8 cellular contexts compared by ENCODE assay signal in genomic region chr19:16328824-16329482, GRCh38. TPM values are rescaled to one million over a fixed set of nuclear protein-coding genes. Genes with fewer than 3 reads are reported as not detected.
A peak's percentile ranks its signal among the peaks of the same experiment; 100 is the strongest.
DNase-seq lines count a peak whose midpoint lies in the region; ATAC-seq and TF ChIP-seq lines count a peak whose summit lies in the region.

No MANE protein-coding gene starts in this region.

- intact Hi-C loops in sciatic nerve (cut with DNase I), result loop anchor here (10.0 kb wide), 1 partner anchor 74 kb away; no protein-coding TSS in a partner anchor

- ATAC-seq in SK-N-SH treated with all-trans-retinoic acid at 6 μM for 48 hours, result 0 out of 3 replicates have a peak, but pooled peaks have one; percentile 1
- ATAC-seq in sciatic nerve, result peak; percentile 17
- no peak for ATAC-seq in GM21723 (IDR thresholded peaks at IDR 0.05; ENCODE audit: unreplicated experiment)
- no peak for ATAC-seq in GM19351 (IDR thresholded peaks at IDR 0.05; ENCODE audit: unreplicated experiment)

- TF ChIP-seq CTCF in GM12872 (IDR thresholded peaks at IDR 0.05; ENCODE audit: insufficient read depth, low read depth, low read length), result peak; percentile 24; the same call in 1 of the 3 replicates

- no peak for DNase-seq in sciatic nerve (ENCODE audit: low spot score)
- no peak for DNase-seq in NCI-H446 (lab: John Stamatoyannopoulos, UW)
- no peak for DNase-seq in NCI-H524 treated with DMSO at 0.1 percent for 48 hours (lab: John Stamatoyannopoulos, UW)

- H3K27ac ChIP-seq in cingulate gyrus (ENCODE audit: low read depth, low read length), result peak overlapping the region; percentile 15

TF ChIP-seq in SK-N-SH treated with all-trans-retinoic acid at 6 μM for 48 hours, 23 proteins besides CTCF, POLR2A, EP300 and RAD21:
- TF ChIP-seq BACH2 (CRISPR knock-in tag; IDR thresholded peaks at IDR 0.05; ENCODE audit: borderline replicate concordance), result no peak
- TF ChIP-seq ZC3H10 (CRISPR knock-in tag; IDR thresholded peaks at IDR 0.05), result no peak
- no peak for TF ChIP-seq ZFP30 (CRISPR knock-in tag; IDR thresholded peaks at IDR 0.05)
- TF ChIP-seq ESRRG (CRISPR knock-in tag; IDR thresholded peaks at IDR 0.05), result no peak
- TF ChIP-seq TOX (CRISPR knock-in tag; IDR thresholded peaks at IDR 0.05; ENCODE audit: borderline replicate concordance), result peak; percentile 21; the same call in 1 of the 2 replicates
- TF ChIP-seq ZNF565 (CRISPR knock-in tag; conservative IDR thresholded peaks at IDR 0.05; ENCODE audit: low read depth), result no peak
- 0 out of 2 replicates have a peak, but pooled peaks have one; percentile 55 for TF ChIP-seq PATZ1 (CRISPR knock-in tag; IDR thresholded peaks at IDR 0.05; ENCODE audit: borderline replicate concordance)

RNA-seq across cellular contexts. Expression of gene KLF2, which starts 4.3 kb away (rescaled TPM):
- total RNA-seq in sciatic nerve, result 105 TPM

Comparison
In these comparisons a context has a peak if more than half of its experiments do, and no peak if none do; other contexts are left out.
1. ATAC-seq: peak in SK-N-SH treated with all-trans-retinoic acid at 6 μM for 48 hours (single experiment) and sciatic nerve (single experiment); none in GM21723 (single experiment) and GM19351 (single experiment).